27 cellular contexts compared by ENCODE assay signal in the genomic region with DNA sequence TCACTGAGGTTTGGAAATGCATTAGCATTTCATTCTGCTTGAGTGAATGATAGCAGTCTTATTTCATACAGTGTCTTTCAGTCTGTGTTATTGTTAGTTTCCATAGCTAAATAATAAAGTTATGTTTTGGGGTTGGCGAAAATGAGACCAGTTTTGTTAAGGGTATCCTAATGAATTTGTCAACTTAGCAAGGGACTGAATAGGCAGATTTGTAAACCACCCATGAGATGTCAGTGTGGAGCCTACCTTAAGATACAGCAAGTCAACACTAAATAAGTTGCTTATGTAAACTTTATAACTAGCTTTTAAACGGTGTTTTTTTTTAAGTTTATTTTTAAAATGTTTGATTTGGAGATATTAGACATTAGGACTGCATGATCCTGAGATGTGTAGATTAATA.
"Had no signal": no experiment of that assay in that cellular context is flagged by ENCODE, and none has a peak within 500 bp of the region (broad histone marks: within the 10 kb centered on the region; RNA-seq: fewer than 3 reads in every experiment).

No MANE protein-coding gene starts in this region.

- DNase-seq: activated CD4-positive, alpha-beta T cell treated with anti-CD3 and anti-CD28 coated beads, Interleukin-2, amount 50 U/mL, for 1 hour; activated CD8-positive, alpha-beta T cell treated with anti-CD3 and anti-CD28 coated beads for 36 hours; activated effector memory CD4-positive, alpha-beta T cell treated with Interleukin-2 at 50 U/mL for 16 hours; activated naive CD4-positive, alpha-beta T cell; activated naive CD4-positive, alpha-beta T cell treated with anti-CD3 and anti-CD28 coated beads, Interleukin-2, amount 50 U/mL, for 16 hours; activated naive CD8-positive, alpha-beta T cell treated with anti-CD3 and anti-CD28 coated beads, Interleukin-2, amount 10 ng/mL, durations not matched to agents 7 days and 5 days; activated T-cell treated with anti-CD3 and anti-CD28 coated beads, Interleukin-2, amount 50 U/mL, for 24 hours; adrenal gland; body of pancreas; Kasumi-1; KBM-7; NCI-H1092 treated with DMSO at 0.1 percent for 48 hours; NCI-H1417; NCI-H187 treated with DMSO at 0.1 percent for 48 hours; NCI-H2081; NCI-H226; NCI-H446 treated with DMSO at 0.1 percent for 48 hours; NCI-H524 treated with DMSO at 0.1 percent for 48 hours; RPMI8226; SHP77 treated with DMSO at 0.1 percent for 48 hours; SW 1271; T-helper 1 cell; T1000 had no signal

- H3K27me3 Mint-ChIP-seq: activated CD8-positive, alpha-beta T cell treated with anti-CD3 and anti-CD28 coated beads for 36 hours; activated naive CD8-positive, alpha-beta T cell treated with anti-CD3 and anti-CD28 coated beads, Interleukin-2, amount 10 ng/mL, durations not matched to agents 7 days and 5 days; activated T-cell treated with anti-CD3 and anti-CD28 coated beads, Interleukin-2, amount 50 U/mL, for 24 hours; IgD-negative memory B cell had no signal

- FAIRE-seq: astrocyte had no signal

- H3K27ac Mint-ChIP-seq: activated CD8-positive, alpha-beta T cell treated with anti-CD3 and anti-CD28 coated beads for 36 hours; activated naive CD8-positive, alpha-beta T cell treated with anti-CD3 and anti-CD28 coated beads, Interleukin-2, amount 10 ng/mL, durations not matched to agents 7 days and 5 days; activated T-helper 1 cell treated with anti-CD3 and anti-CD28 coated beads, Interleukin-12 subunit alpha, Interleukin-12 subunit beta, Interleukin-2, Interleukin-4 antibody, amounts not matched to agents 30 ng/mL and 10 ng/mL and 1 ng/mL, durations not matched to agents 14 hours and 24 hours and 36 hours had no signal

- H3K4me3 Mint-ChIP-seq: activated CD8-positive, alpha-beta T cell treated with anti-CD3 and anti-CD28 coated beads for 36 hours; activated naive CD8-positive, alpha-beta T cell treated with anti-CD3 and anti-CD28 coated beads, Interleukin-2, amount 10 ng/mL, durations not matched to agents 7 days and 5 days; activated T-cell treated with anti-CD3 and anti-CD28 coated beads, Interleukin-2, amount 50 U/mL, for 24 hours; activated T-helper 1 cell treated with anti-CD3 and anti-CD28 coated beads, Interleukin-12 subunit alpha, Interleukin-12 subunit beta, Interleukin-2, Interleukin-4 antibody, amounts not matched to agents 30 ng/mL and 10 ng/mL and 1 ng/mL, durations not matched to agents 14 hours and 24 hours and 36 hours; IgD-negative memory B cell had no signal

- ATAC-seq: activated CD8-positive, alpha-beta T cell treated with anti-CD3 and anti-CD28 coated beads for 36 hours; body of pancreas; Panc1 had no signal

- H3K9me3 Mint-ChIP-seq: activated CD8-positive, alpha-beta T cell treated with anti-CD3 and anti-CD28 coated beads for 36 hours; activated naive CD8-positive, alpha-beta T cell treated with anti-CD3 and anti-CD28 coated beads, Interleukin-2, amount 10 ng/mL, durations not matched to agents 7 days and 5 days; activated T-cell treated with anti-CD3 and anti-CD28 coated beads, Interleukin-2, amount 50 U/mL, for 24 hours; activated T-helper 1 cell treated with anti-CD3 and anti-CD28 coated beads, Interleukin-12 subunit alpha, Interleukin-12 subunit beta, Interleukin-2, Interleukin-4 antibody, amounts not matched to agents 30 ng/mL and 10 ng/mL and 1 ng/mL, durations not matched to agents 14 hours and 24 hours and 36 hours had no signal
